ENCODE assay signal across 14 cellular contexts in the genomic region with DNA sequence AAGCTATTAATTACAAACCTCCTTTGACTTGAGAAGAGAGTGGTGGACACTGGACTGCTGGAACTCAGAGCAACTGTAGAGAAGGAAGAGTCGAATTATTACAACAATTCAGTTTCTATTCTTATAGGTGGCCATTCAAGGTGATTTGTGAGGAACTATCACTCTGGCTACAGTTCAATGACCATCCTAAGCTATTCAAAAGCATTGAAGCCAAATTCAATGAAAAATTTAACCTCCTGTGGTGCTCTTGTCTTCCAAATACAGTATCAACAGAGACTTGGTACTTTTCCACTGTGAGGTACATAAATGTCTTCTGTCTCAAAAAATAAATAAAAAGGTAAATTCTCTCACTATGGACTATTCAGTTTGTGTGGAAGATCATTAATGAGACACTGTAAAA.
DNase-seq lines count a peak whose midpoint lies in the region; ATAC-seq, FAIRE-seq and TF ChIP-seq lines count a peak whose summit lies in the region.
"Had no signal": no experiment of that assay in that cellular context is flagged by ENCODE, and none has a peak within 500 bp of the region (broad histone marks: within the 10 kb centered on the region; RNA-seq: fewer than 3 reads in every experiment).

No MANE protein-coding gene starts in this region.

- FAIRE-seq in H1 (lab: Jason Lieb, UNC), result no peak
- FAIRE-seq: A549 had no signal

- H3K9ac ChIP-seq in H9 (ENCODE audit: extremely low read depth, insufficient read length, low read length) (no peak overlapping the region), H1 (replicated peaks in 1 of 4; ENCODE audit: extremely low read depth in 1 of 4, low read depth in 3 of 4, low read length in 3 of 4) (no peak overlapping the region)

- no peak overlapping the region for H3K27ac ChIP-seq in H9 (ENCODE audit: insufficient read length, low read depth, low read length)
- H3K27ac ChIP-seq in H1 (ENCODE audit: low read depth, low read length), result no peak overlapping the region
- H3K27ac ChIP-seq: A549, HL-60 had no signal

- no peak for TF ChIP-seq RAD21 in H1 (IDR thresholded peaks at IDR 0.05 in 1 of 2, conservative IDR thresholded peaks at IDR 0.05 in 1 of 2; ENCODE audit: low read depth in 2 of 2, low read length in 2 of 2)

- no peaks in the 10 kb centered on the region for H3K27me3 Mint-ChIP-seq in H9 (ENCODE audit: low read depth)

- no peak for TF ChIP-seq CTCF in H9 (conservative IDR thresholded peaks at IDR 0.05)
- TF ChIP-seq CTCF in H1 (IDR thresholded peaks at IDR 0.05; ENCODE audit: control extremely low read depth in 1 of 3, insufficient read depth in 1 of 3, low read depth in 1 of 3, low read length in 3 of 3), result no peak

- H3K79me2 ChIP-seq in H9 (ENCODE audit: insufficient read depth, low read length) (no peaks in the 10 kb centered on the region), H1 (ENCODE audit: control insufficient read depth in 1 of 2, insufficient read depth in 2 of 2, low read length in 2 of 2) (no peaks in the 10 kb centered on the region)

- peak overlapping the region in 2 of 3 experiments; percentile 56 to 91; a peak in 3 of 7 replicates for H3K27ac Mint-ChIP-seq in H9
- H3K27ac Mint-ChIP-seq: CD14-positive monocyte; CD8-positive, alpha-beta T cell had no signal

- H3K27me3 ChIP-seq in H9 (ENCODE audit: insufficient read depth, low read length), result no peaks in the 10 kb centered on the region
- no peaks in the 10 kb centered on the region for H3K27me3 ChIP-seq in H1 (replicated peaks in 1 of 4; ENCODE audit: control insufficient read depth in 3 of 4, extremely low read depth in 1 of 4, insufficient read depth in 3 of 4, low read length in 3 of 4)

- H3K56ac ChIP-seq in H9 (ENCODE audit: insufficient read length, low read depth, low read length) (no peak overlapping the region), H1 (replicated peaks; ENCODE audit: insufficient read length, low read depth, low read length) (no peak overlapping the region)

- H2BK120ac ChIP-seq in H9 (ENCODE audit: low read depth, low read length, poor library complexity, severe bottlenecking), result no peak overlapping the region
- no peak overlapping the region for H2BK120ac ChIP-seq in H1 (replicated peaks; ENCODE audit: low read depth, low read length)

- H3K9me3 ChIP-seq in H9 (ENCODE audit: control insufficient read depth, low read depth, low read length) (no peaks in the 10 kb centered on the region), H1 (ENCODE audit: insufficient read depth in 2 of 2, low read depth in 1 of 2, low read length in 1 of 2) (no peaks in the 10 kb centered on the region)
- H3K9me3 ChIP-seq: A549 had no signal

- DNase-seq in H9 (no peak), NCI-H146 treated with DMSO at 0.1 percent for 48 hours (lab: John Stamatoyannopoulos, UW; ENCODE audit: unreplicated experiment) (peak; percentile 92), H1 (ENCODE audit: low read depth in 1 of 2, low spot score in 2 of 2) (no peak), NOMO-1 (lab: John Stamatoyannopoulos, UW; ENCODE audit: unreplicated experiment in 2 of 2) (no peak), activated gamma-delta T cell (lab: John Stamatoyannopoulos, UW) (no peak)
- DNase-seq: CD8-positive, alpha-beta T cell; DMS 273 treated with DMSO at 0.1 percent for 48 hours; H7; IMR-90; KBM-7 had no signal

- ATAC-seq in HG03565 (IDR thresholded peaks at IDR 0.05; ENCODE audit: unreplicated experiment), result no peak
- ATAC-seq: A549; CD8-positive, alpha-beta T cell had no signal

- no peak overlapping the region for H3T11ph ChIP-seq in H9 (ENCODE audit: low read length)

- H2AFZ ChIP-seq in H9 (ENCODE audit: low read length) (no peak overlapping the region), H1 (ENCODE audit: low read length) (no peak overlapping the region)

- no peak for TF ChIP-seq EP300 in H1 (IDR thresholded peaks at IDR 0.05; ENCODE audit: borderline replicate concordance in 1 of 2, low read depth in 2 of 2, low read length in 2 of 2)

- H2BK5ac ChIP-seq in H9 (ENCODE audit: insufficient read length, low read length) (no peak overlapping the region), H1 (ENCODE audit: low read depth, low read length) (no peak overlapping the region)

- peaks cover 11% of the 10 kb centered on the region for H3K4me1 ChIP-seq in H9 (ENCODE audit: insufficient read depth, low read length)
- H3K4me1 ChIP-seq in H1 (replicated peaks in 1 of 4; ENCODE audit: control insufficient read depth in 3 of 4, insufficient read depth in 4 of 4, low read length in 3 of 4), result peaks cover 6 to 15% (median 11%) of the 10 kb centered on the region in 4 experiments; a peak in 6 of 7 replicates
- H3K4me1 ChIP-seq: A549 had no signal

- no peaks in the 10 kb centered on the region for H3K23me2 ChIP-seq in H9 (ENCODE audit: insufficient read length, low read depth, low read length, poor library complexity, severe bottlenecking)
- no peaks in the 10 kb centered on the region for H3K23me2 ChIP-seq in H1 (ENCODE audit: low read depth, low read length)

- H2BK15ac ChIP-seq in H9 (ENCODE audit: low read depth, low read length), result no peak overlapping the region
- H2BK15ac ChIP-seq in H1 (ENCODE audit: low read length), result no peak overlapping the region

- H3K4me3 Mint-ChIP-seq in H9, result no peak overlapping the region
- H3K4me3 Mint-ChIP-seq: CD8-positive, alpha-beta T cell had no signal

- H3K18ac ChIP-seq in H9 (ENCODE audit: insufficient read length, low read depth, low read length) (no peak overlapping the region), H1 (ENCODE audit: extremely low read depth, low read length) (no peak overlapping the region)

- H4K20me1 ChIP-seq in H9 (ENCODE audit: control insufficient read depth, insufficient read depth, insufficient read length), result no peaks in the 10 kb centered on the region
- no peaks in the 10 kb centered on the region for H4K20me1 ChIP-seq in H1 (replicated peaks in 1 of 2; ENCODE audit: control insufficient read depth in 1 of 2, insufficient read depth in 2 of 2, low read length in 2 of 2)

- H4K8ac ChIP-seq in H9 (replicated peaks; ENCODE audit: insufficient read length, low read depth, low read length) (no peak overlapping the region), H1 (ENCODE audit: extremely low read depth, insufficient read depth, low read length) (no peak overlapping the region)

- H3K23ac ChIP-seq in H9 (ENCODE audit: insufficient read length, low read depth, low read length) (no peak overlapping the region), H1 (ENCODE audit: insufficient read length) (no peak overlapping the region)

- H3K4ac ChIP-seq in H9 (ENCODE audit: low read depth, low read length) (no peak overlapping the region), H1 (replicated peaks; ENCODE audit: insufficient read length, low read depth, low read length) (no peak overlapping the region)

- H2AK5ac ChIP-seq in H9 (ENCODE audit: insufficient read length, low read length), result no peak overlapping the region
- H2AK5ac ChIP-seq in H1 (ENCODE audit: low read depth, low read length), result no peak overlapping the region

- H3K14ac ChIP-seq in H9 (ENCODE audit: insufficient read depth, low read length) (no peak overlapping the region), H1 (ENCODE audit: insufficient read length) (no peak overlapping the region)

- no CpG with 5 or more reads among the region's 1 CpG for WGBS in H9 (ENCODE audit: extremely low coverage, insufficient read length, low lambda C conversion rate)
- 46% methylated on average over 1 of the region's 1 CpG; no CpG with 5 or more reads in 1 of the 2 experiments for WGBS in H1 (ENCODE audit: extremely low coverage in 1 of 2, insufficient coverage in 1 of 2, insufficient read length in 1 of 2, insufficient replicate concordance in 2 of 2, low coverage in 1 of 2, low lambda C conversion rate in 2 of 2, missing lambda C conversion rate in 1 of 2), 2 experiments

- H3K9me3 Mint-ChIP-seq in H9, result no peaks in the 10 kb centered on the region; a peak in 1 of 5 replicates
- H3K9me3 Mint-ChIP-seq: CD14-positive monocyte; CD8-positive, alpha-beta T cell had no signal

- H2BK12ac ChIP-seq in H9 (ENCODE audit: insufficient read length, low read depth, low read length) (no peak overlapping the region), H1 (ENCODE audit: low read depth, low read length) (no peak overlapping the region)

- H3K79me1 ChIP-seq in H9 (ENCODE audit: insufficient read depth, low read depth, low read length, poor library complexity, severe bottlenecking) (no peaks in the 10 kb centered on the region), H1 (ENCODE audit: low read depth, low read length) (no peaks in the 10 kb centered on the region)

- H4K91ac ChIP-seq in H9 (ENCODE audit: insufficient read length, low read depth, low read length), result no peak overlapping the region
- H4K91ac ChIP-seq in H1 (replicated peaks; ENCODE audit: insufficient read length, low read length), result no peak overlapping the region

- POLR2A ChIA-PET in H1 (lab: Charles Lee; ENCODE audit: partially characterized antibody), result no interaction called here

- peaks cover 0 to 2% (median 0%) of the 10 kb centered on the region in 3 experiments; a peak in 3 of 7 replicates for H3K36me3 Mint-ChIP-seq in H9 (ENCODE audit: insufficient read depth in 1 of 3, low read depth in 3 of 3)
- H3K36me3 Mint-ChIP-seq: CD14-positive monocyte; CD8-positive, alpha-beta T cell had no signal

- H4K5ac ChIP-seq in H9 (ENCODE audit: insufficient read length, low read depth, low read length), result no peak overlapping the region
- no peak overlapping the region for H4K5ac ChIP-seq in H1 (ENCODE audit: insufficient read length, low read depth, low read length)

- CTCF ChIA-PET in H1 (lab: Charles Lee; ENCODE audit: partially characterized antibody), result interaction anchor here (1.0 to 1.8 kb wide), 8 partner anchors 8 to 784 kb away, joined by 3 to 5 read pairs (median 3); no protein-coding TSS in a partner anchor

- no peaks in the 10 kb centered on the region for H3K36me3 ChIP-seq in H1 (ENCODE audit: control insufficient read depth in 2 of 4, insufficient read depth in 4 of 4, low read length in 3 of 4)

- no peak for TF ChIP-seq POLR2A in H1 (IDR thresholded peaks at IDR 0.05; ENCODE audit: control extremely low read depth in 1 of 2, low read depth in 2 of 2, low read length in 2 of 2)

- H3K4me1 Mint-ChIP-seq in H9, result peaks cover 60 to 64% of the 10 kb centered on the region in 2 experiments
- H3K4me1 Mint-ChIP-seq: CD14-positive monocyte had no signal

- H2BK20ac ChIP-seq in H9 (ENCODE audit: low read depth, low read length, poor library complexity, severe bottlenecking), result no peak overlapping the region
- no peak overlapping the region for H2BK20ac ChIP-seq in H1 (ENCODE audit: low read length)

- H3K4me2 ChIP-seq in H9 (ENCODE audit: insufficient read depth, insufficient read length, low read length), result peak overlapping the region; percentile 29
- H3K4me2 ChIP-seq in H1 (ENCODE audit: insufficient read depth in 1 of 2, low read depth in 2 of 2, low read length in 2 of 2), result peak overlapping the region; percentile 36 to 43; a peak in 3 of 4 replicates
- H3K4me2 ChIP-seq: A549 had no signal

- H3K4me3 ChIP-seq in H1 (ENCODE audit: extremely low read depth in 1 of 4, insufficient read depth in 2 of 4, low read depth in 3 of 4, low read length in 4 of 4), result peak overlapping the region in 1 of 4 experiments; percentile 18; a peak in 1 of 8 replicates
- H3K4me3 ChIP-seq: A549 had no signal

TF ChIP-seq in H1, 55 proteins besides CTCF, POLR2A, EP300 and RAD21 (continues in another document):
- no peak for TF ChIP-seq ZNF274 (IDR thresholded peaks at IDR 0.05; ENCODE audit: borderline replicate concordance, extremely low read depth, low read length)
